Comparison of ENCODE assay signal across 33 cellular contexts in the genomic region with DNA sequence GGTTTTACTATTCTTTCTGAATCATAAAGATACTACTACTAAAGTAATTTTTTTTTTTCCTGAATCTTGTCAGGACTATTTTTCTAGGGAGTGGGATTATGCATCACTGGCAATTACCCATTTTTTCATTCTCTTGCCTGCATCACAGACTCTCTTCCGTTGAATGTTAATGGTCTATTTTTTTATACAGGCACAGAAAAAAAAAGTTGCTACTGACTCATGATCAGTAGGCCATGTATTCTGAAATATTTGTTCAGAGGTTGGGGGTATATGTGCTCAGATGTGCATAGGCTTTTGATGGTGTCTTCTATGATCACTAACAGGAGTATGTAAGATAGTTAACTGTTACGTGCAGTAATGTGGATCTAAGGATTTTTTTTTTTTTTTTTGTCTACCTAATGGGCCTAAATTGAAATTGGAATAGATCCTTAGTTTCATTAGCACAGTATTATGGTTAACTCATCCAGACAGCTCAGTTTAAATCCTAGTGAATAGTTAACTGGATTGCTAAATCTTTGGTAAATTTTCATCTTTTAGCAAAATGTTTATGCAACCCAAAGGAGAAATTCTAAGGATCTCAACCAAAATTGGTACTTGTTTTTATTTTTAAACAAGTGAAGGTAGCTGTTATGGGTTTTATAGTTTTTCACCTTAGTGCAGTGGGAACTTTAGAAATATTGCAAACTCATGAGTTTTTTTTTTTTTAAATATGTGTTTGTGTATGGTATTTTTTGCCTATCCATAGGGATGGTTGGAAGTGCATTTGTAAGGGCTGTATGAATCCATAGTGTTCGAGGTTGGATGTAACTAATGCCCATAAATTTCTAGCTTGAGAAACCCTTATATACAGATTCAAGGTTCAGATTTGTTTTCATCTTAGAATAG. TPM values are rescaled to one million over a fixed set of nuclear protein-coding genes. Genes with fewer than 3 reads are reported as not detected.
DNase-seq lines count a peak whose midpoint lies in the region; ATAC-seq and TF ChIP-seq lines count a peak whose summit lies in the region.
"Had no signal": no experiment of that assay in that cellular context is flagged by ENCODE, and none has a peak within 500 bp of the region (broad histone marks: within the 10 kb centered on the region; RNA-seq: fewer than 3 reads in every experiment).

No MANE protein-coding gene starts in this region.

- H2BK120ac ChIP-seq in mesenchymal stem cell (ENCODE audit: low read depth, low read length) = no peak overlapping the region

- DNase-seq in Caco-2 = no peak
- DNase-seq in epithelial cell of proximal tubule (ENCODE audit: low read depth) = no peak
- DNase-seq in mesenchymal stem cell = no peak
- DNase-seq in AG20443 (ENCODE audit: low spot score) = no peak
- no peak for DNase-seq in T-helper 17 cell
- no peak for DNase-seq in epidermal melanocyte (ENCODE audit: insufficient read length, low spot score)
- DNase-seq: activated CD4-positive, alpha-beta T cell treated with anti-CD3 and anti-CD28 coated beads, Interleukin-2, amount 10 ng/mL, durations not matched to agents 24 days and 14 days; activated effector memory CD4-positive, alpha-beta T cell treated with Interleukin-2 at 50 U/mL for 16 hours; activated T-cell treated with anti-CD3 and anti-CD28 coated beads, Interleukin-2, amount 50 U/mL, for 1 hour; amygdala; CD8-positive, alpha-beta memory T cell; GOT3; immature natural killer cell; KG1; left lung; NCI-H1436; NCI-H2081 treated with DMSO at 0.1 percent for 48 hours; NCI-H226; nucleus accumbens; Peyer's patch; psoas muscle; SIG-M5; stimulated activated CD4-positive, alpha-beta T cell treated with anti-CD3 and anti-CD28 coated beads, Interleukin-4, amount 100 ng/mL, for 4 hours; SW 1271; T1000; tibial artery had no signal

- H3K27ac ChIP-seq in mesenchymal stem cell (ENCODE audit: low read length, poor library complexity, severe bottlenecking) = peak overlapping the region; percentile 79
- H3K27ac ChIP-seq: left lung, Peyer's patch, psoas muscle, tibial artery, vagina, WERI-Rb-1 had no signal

- H3K36me3 Mint-ChIP-seq in Caco-2 (ENCODE audit: insufficient read depth, unreplicated experiment) (no peaks in the 10 kb centered on the region), T-helper 17 cell (ENCODE audit: low read depth) (no peaks in the 10 kb centered on the region)
- H3K36me3 Mint-ChIP-seq: CD8-positive, alpha-beta memory T cell; mesothelial cell of epicardium had no signal

- no peaks in the 10 kb centered on the region for H3K9me2 ChIP-seq in Loucy (replicated peaks; ENCODE audit: low read depth, low read length)

- no peak overlapping the region for H4K8ac ChIP-seq in mesenchymal stem cell (ENCODE audit: low read length)

- H2BK15ac ChIP-seq in mesenchymal stem cell (ENCODE audit: low read depth, poor library complexity, severe bottlenecking) = no peak overlapping the region

- peaks cover 8% of the 10 kb centered on the region for H3K4me1 Mint-ChIP-seq in Caco-2 (ENCODE audit: low read depth, unreplicated experiment)
- peaks cover 8% of the 10 kb centered on the region for H3K4me1 Mint-ChIP-seq in T-helper 17 cell
- H3K4me1 Mint-ChIP-seq: immature natural killer cell had no signal

- H3K4me3 Mint-ChIP-seq in Caco-2 (ENCODE audit: unreplicated experiment) (no peak overlapping the region), T-helper 17 cell (no peak overlapping the region)
- H3K4me3 Mint-ChIP-seq: activated CD4-positive, alpha-beta T cell treated with anti-CD3 and anti-CD28 coated beads, Interleukin-2, amount 10 ng/mL, durations not matched to agents 24 days and 14 days; CD8-positive, alpha-beta memory T cell; immature natural killer cell; mesothelial cell of epicardium had no signal

- H3K23ac ChIP-seq in mesenchymal stem cell (ENCODE audit: low read length in 2 of 2) = no peak overlapping the region

- no peak overlapping the region for H2AFZ ChIP-seq in Loucy (ENCODE audit: low read length)
- H2AFZ ChIP-seq in mesenchymal stem cell (ENCODE audit: low read depth, low read length) = no peak overlapping the region

- H3K18ac ChIP-seq in mesenchymal stem cell (ENCODE audit: low read depth in 1 of 2, low read length in 2 of 2) = no peak overlapping the region

- H3K14ac ChIP-seq in mesenchymal stem cell (ENCODE audit: low read length in 2 of 2) = no peak overlapping the region

- no peaks in the 10 kb centered on the region for H3K9me3 Mint-ChIP-seq in Caco-2 (ENCODE audit: unreplicated experiment)
- H3K9me3 Mint-ChIP-seq: activated CD4-positive, alpha-beta T cell treated with anti-CD3 and anti-CD28 coated beads, Interleukin-2, amount 10 ng/mL, durations not matched to agents 24 days and 14 days; activated naive CD4-positive, alpha-beta T cell treated with anti-CD3 and anti-CD28 coated beads, Interleukin-2, amount 50 U/mL, for 72 hours; CD8-positive, alpha-beta memory T cell; immature natural killer cell; mesothelial cell of epicardium had no signal

- ATAC-seq in T-helper 17 cell (no peak), HG03025 (IDR thresholded peaks at IDR 0.05; ENCODE audit: low FRiP score, unreplicated experiment) (no peak)
- ATAC-seq: left lung, psoas muscle had no signal

- H3K4me1 ChIP-seq in Caco-2 = peaks cover 8% of the 10 kb centered on the region; the same call in 1 of the 2 replicates
- peaks cover 62% of the 10 kb centered on the region for H3K4me1 ChIP-seq in Loucy (ENCODE audit: insufficient read depth, low read length, poor library complexity, severe bottlenecking)
- H3K4me1 ChIP-seq in mesenchymal stem cell (ENCODE audit: control insufficient read depth, insufficient read depth, low read depth, low read length) = peaks cover 7% of the 10 kb centered on the region
- H3K4me1 ChIP-seq: breast epithelium had no signal

- intact Hi-C loops in Caco-2 (cut with micrococcal nuclease; ENCODE audit: unreplicated experiment) = no loop called here

- CTCF ChIA-PET in Caco-2 (lab: Charles Lee) = no interaction called here

- BruUV-seq in Caco-2 (replicated peaks; lab: Mats Ljungman, UMichigan) = TSS peak; percentile 2

- no peak overlapping the region for H2AK5ac ChIP-seq in mesenchymal stem cell (ENCODE audit: low read length, severe bottlenecking)

- WGBS in mesenchymal stem cell = 100% methylated on average over 1 of the region's 3 CpGs

- H3K4me3 ChIP-seq in Caco-2 (ENCODE audit: low read depth, low read length) = no peak overlapping the region
- peak overlapping the region; percentile 21 for H3K4me3 ChIP-seq in Loucy (ENCODE audit: low read length, poor library complexity, severe bottlenecking)
- H3K4me3 ChIP-seq in epithelial cell of proximal tubule (ENCODE audit: low read depth, low read length) = peak overlapping the region; percentile 1
- no peak overlapping the region for H3K4me3 ChIP-seq in mesenchymal stem cell (ENCODE audit: insufficient read depth in 1 of 2, low read depth in 1 of 2, low read length in 2 of 2)
- H3K4me3 ChIP-seq: breast epithelium, left lung, Peyer's patch, psoas muscle, tibial artery, vagina had no signal

- H3K4me2 ChIP-seq in Loucy (ENCODE audit: low read depth, low read length, poor library complexity, severe bottlenecking) = peak overlapping the region; percentile 69
- H3K4me2 ChIP-seq in mesenchymal stem cell (ENCODE audit: low read length, poor library complexity, severe bottlenecking) = no peak overlapping the region

- H2BK12ac ChIP-seq in mesenchymal stem cell (ENCODE audit: low read length in 2 of 2) = no peak overlapping the region

- peaks cover 94% of the 10 kb centered on the region for H4K20me1 ChIP-seq in Loucy (ENCODE audit: insufficient read depth, low read length, poor library complexity, severe bottlenecking)

- peaks cover 1% of the 10 kb centered on the region for H3K79me1 ChIP-seq in mesenchymal stem cell (replicated peaks; ENCODE audit: low read length, poor library complexity, severe bottlenecking)

- TF ChIP-seq CTCF in Caco-2 (IDR thresholded peaks at IDR 0.05; ENCODE audit: insufficient read depth in 1 of 2, low read depth in 1 of 2, low read length in 1 of 2, severe bottlenecking in 1 of 2, unreplicated experiment in 1 of 2) (no peak), Loucy (conservative IDR thresholded peaks at IDR 0.05; ENCODE audit: low read length) (no peak), epithelial cell of proximal tubule (conservative IDR thresholded peaks at IDR 0.05; ENCODE audit: low read depth, low read length) (no peak)

- H3K79me2 ChIP-seq in Loucy (ENCODE audit: insufficient read depth, low read length) = peaks cover 99% of the 10 kb centered on the region

- no peak overlapping the region for H3K4ac ChIP-seq in mesenchymal stem cell (ENCODE audit: low read depth in 1 of 2, low read length in 2 of 2)

- no peaks in the 10 kb centered on the region for H3K9me3 ChIP-seq in Caco-2
- H3K9me3 ChIP-seq in Loucy (ENCODE audit: insufficient read depth, low read depth, low read length) = no peaks in the 10 kb centered on the region
- H3K9me3 ChIP-seq in mesenchymal stem cell (ENCODE audit: control insufficient read depth, low read length) = no peaks in the 10 kb centered on the region
- no peaks in the 10 kb centered on the region for H3K9me3 ChIP-seq in T-helper 17 cell (ENCODE audit: control insufficient read depth, low read length, poor library complexity, severe bottlenecking)
- H3K9me3 ChIP-seq: breast epithelium, left lung, Peyer's patch, psoas muscle, tibial artery, vagina had no signal

- H3K27ac Mint-ChIP-seq in Caco-2 (ENCODE audit: unreplicated experiment) = no peak overlapping the region
- H3K27ac Mint-ChIP-seq in T-helper 17 cell = no peak overlapping the region
- H3K27ac Mint-ChIP-seq: activated CD4-positive, alpha-beta T cell treated with anti-CD3 and anti-CD28 coated beads, Interleukin-2, amount 10 ng/mL, durations not matched to agents 24 days and 14 days; activated naive CD4-positive, alpha-beta T cell treated with anti-CD3 and anti-CD28 coated beads, Interleukin-2, amount 50 U/mL, for 72 hours; CD8-positive, alpha-beta memory T cell; immature natural killer cell; mesothelial cell of epicardium had no signal

- no peak overlapping the region for H2BK5ac ChIP-seq in mesenchymal stem cell (ENCODE audit: low read depth, low read length, poor library complexity, severe bottlenecking)

- H3K27me3 ChIP-seq in Caco-2 (replicated peaks; ENCODE audit: control insufficient read depth, insufficient read depth, low read length) (no peaks in the 10 kb centered on the region), Loucy (ENCODE audit: insufficient read depth, low read length, poor library complexity, severe bottlenecking) (no peaks in the 10 kb centered on the region), mesenchymal stem cell (ENCODE audit: control insufficient read depth in 1 of 2, insufficient read depth in 1 of 2, low read length in 2 of 2) (no peaks in the 10 kb centered on the region)
- H3K27me3 ChIP-seq: breast epithelium, left lung, Peyer's patch, tibial artery, vagina had no signal

- no peak overlapping the region for H4K91ac ChIP-seq in mesenchymal stem cell (ENCODE audit: low read length)

- H3K27me3 Mint-ChIP-seq in Caco-2 (ENCODE audit: insufficient read depth, unreplicated experiment) (no peaks in the 10 kb centered on the region), T-helper 17 cell (no peaks in the 10 kb centered on the region)
- H3K27me3 Mint-ChIP-seq: activated CD4-positive, alpha-beta T cell treated with anti-CD3 and anti-CD28 coated beads, Interleukin-2, amount 10 ng/mL, durations not matched to agents 24 days and 14 days; CD8-positive, alpha-beta memory T cell had no signal

- H3K36me3 ChIP-seq in Caco-2 (ENCODE audit: control insufficient read depth, insufficient read depth, low read length) (no peaks in the 10 kb centered on the region), Loucy (ENCODE audit: insufficient read depth, low read length) (no peaks in the 10 kb centered on the region), mesenchymal stem cell (ENCODE audit: control insufficient read depth in 1 of 2, insufficient read depth in 2 of 2, low read depth in 1 of 2, low read length in 2 of 2) (peaks cover 3 to 4% of the 10 kb centered on the region in 2 experiments)
- H3K36me3 ChIP-seq: breast epithelium, left lung, Peyer's patch, tibial artery, vagina, WERI-Rb-1 had no signal

- H3K9ac ChIP-seq in Loucy (ENCODE audit: low read depth, low read length, poor library complexity, severe bottlenecking) (no peak overlapping the region), mesenchymal stem cell (ENCODE audit: low read length) (no peak overlapping the region)

- POLR2A ChIA-PET in Caco-2 (lab: Charles Lee) = no interaction called here

- no peaks in the 10 kb centered on the region for H3F3A ChIP-seq in Loucy (ENCODE audit: low read depth)

RNA-seq across cellular contexts. Expression of a gene that starts 12.1 kb away (rescaled TPM):
- total RNA-seq in Caco-2 (2022) (45.6 and 48.2 TPM in 2 replicates), epithelial cell of proximal tubule (11.8 and 19.2 TPM in 2 replicates), T-helper 17 cell (10 to 100 TPM in 1 of 2 donors, 1 to 10 TPM in 1; 6.9 to 11.2 TPM)
- 25.5 TPM for polyA plus RNA-seq in mesenchymal stem cell (2013, experiment 1 of 2)
- 24.1 TPM for polyA plus RNA-seq in mesenchymal stem cell (2013, experiment 2 of 2)

Comparison
In these comparisons a context has a peak if more than half of its experiments do, and no peak if none do; other contexts are left out.
1. H3K4me3 ChIP-seq: peak in Loucy (single experiment) and epithelial cell of proximal tubule (single experiment); none in Caco-2 (single experiment) and mesenchymal stem cell (0 of 2).